Comparison of ENCODE assay signal across 33 cellular contexts in the genomic region with DNA sequence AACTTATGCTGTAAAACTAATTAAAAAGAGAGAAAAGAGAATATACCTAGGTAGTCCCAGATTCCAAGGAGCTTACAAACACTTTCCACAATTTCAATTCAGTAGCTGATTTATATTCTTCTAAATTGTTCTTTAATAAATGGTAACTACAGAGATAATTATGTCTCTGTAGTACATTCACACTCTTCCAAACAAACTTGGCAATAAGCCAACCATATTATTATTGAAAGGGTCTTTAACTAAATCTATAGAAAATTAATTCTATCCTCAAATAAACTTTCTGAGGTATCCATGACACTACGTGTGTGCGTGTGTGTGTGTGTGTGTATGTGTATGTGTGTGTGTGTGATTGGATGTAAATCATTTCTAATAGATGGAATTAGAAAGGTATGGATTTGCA.
"Had no signal": no experiment of that assay in that cellular context is flagged by ENCODE, and none has a peak within 500 bp of the region (broad histone marks: within the 10 kb centered on the region; RNA-seq: fewer than 3 reads in every experiment).

No MANE protein-coding gene starts in this region.

- H3K9me3 ChIP-seq: adrenal gland, body of pancreas, breast epithelium had no signal

- H3K36me3 ChIP-seq: adrenal gland, brain microvascular endothelial cell, breast epithelium had no signal

- ATAC-seq: activated CD8-positive, alpha-beta T cell treated with anti-CD3 and anti-CD28 coated beads for 36 hours; activated naive CD4-positive, alpha-beta T cell treated with anti-CD3 and anti-CD28 coated beads, Interleukin-2, amount 50 U/mL, for 72 hours; activated T-cell treated with anti-CD3 and anti-CD28 coated beads, Interleukin-2, amount 50 U/mL, for 4 hours; activated T-cell treated with anti-CD3 and anti-CD28 coated beads, Interleukin-2, amount 50 U/mL, for 72 hours; activated T-helper 17 cell treated with anti-CD3 and anti-CD28 coated beads, Interleukin-2, amount 50 U/mL, for 72 hours; body of pancreas had no signal

- H3K27ac ChIP-seq: adrenal gland, body of pancreas, brain microvascular endothelial cell, breast epithelium, VCaP had no signal

- H3K4me3 ChIP-seq: adrenal gland, body of pancreas, breast epithelium had no signal

- FAIRE-seq: astrocyte, TTC549 had no signal

- H3K27me3 ChIP-seq: adrenal gland, body of pancreas, brain microvascular endothelial cell, breast epithelium had no signal

- H3K4me1 ChIP-seq: body of pancreas, breast epithelium had no signal

- DNase-seq: activated B cell treated with CpG ODN at 0.5 μM for 24 hours; activated CD4-positive, alpha-beta memory T cell treated with anti-CD3 and anti-CD28 coated beads for 36 hours; activated CD4-positive, alpha-beta T cell treated with anti-CD3 and anti-CD28 coated beads for 4 hours; activated CD4-positive, alpha-beta T cell treated with anti-CD3 and anti-CD28 coated beads, Interleukin-2, amount 10 ng/mL, durations not matched to agents 24 days and 14 days; activated CD4-positive, alpha-beta T cell treated with anti-CD3 and anti-CD28 coated beads, Interleukin-2, amount 50 U/mL, for 1 hour; activated CD4-positive, alpha-beta T cell treated with anti-CD3 and anti-CD28 coated beads, Interleukin-2, amount 50 U/mL, for 4 hours; activated CD4-positive, CD25-positive, alpha-beta regulatory T cell treated with anti-CD3 and anti-CD28 coated beads, Interleukin-2, amount 50 U/mL, for 72 hours; activated CD8-positive, alpha-beta memory T cell treated with anti-CD3 and anti-CD28 coated beads, Interleukin-2, amount 50 U/mL, for 4 hours; activated CD8-positive, alpha-beta T cell treated with anti-CD3 and anti-CD28 coated beads for 36 hours; activated effector memory CD4-positive, alpha-beta T cell treated with anti-CD3 and anti-CD28 coated beads, Interleukin-2, amount 50 U/mL, for 16 hours; activated gamma-delta T cell treated with Interleukin-2 at 50 U/mL for 16 hours; activated naive CD4-positive, alpha-beta T cell; activated naive CD4-positive, alpha-beta T cell treated with anti-CD3 and anti-CD28 coated beads for 36 hours; activated naive CD4-positive, alpha-beta T cell treated with anti-CD3 and anti-CD28 coated beads, Interleukin-2, amount 50 U/mL, for 16 hours; activated naive CD8-positive, alpha-beta T cell treated with anti-CD3 and anti-CD28 coated beads for 36 hours; activated T-cell treated with anti-CD3 and anti-CD28 coated beads for 4 hours; activated T-cell treated with anti-CD3 and anti-CD28 coated beads, Interleukin-2, amount 50 U/mL, for 1 hour; activated T-cell treated with anti-CD3 and anti-CD28 coated beads, Interleukin-2, amount 50 U/mL, for 4 hours; activated T-cell treated with anti-CD3 and anti-CD28 coated beads, Interleukin-2, amount 50 U/mL, for 72 hours; adrenal gland; amniotic stem cell; aorta; body of pancreas; brain microvascular endothelial cell; central memory CD4-positive, alpha-beta T cell; T-helper 2 cell; T-helper 9 cell had no signal
